Comparison of ENCODE assay signal across 15 cellular contexts in genomic region chr3:88807471-88808090, GRCh38.
DNase-seq lines count a peak whose midpoint lies in the region; ATAC-seq and TF ChIP-seq lines count a peak whose summit lies in the region.
"Had no signal": no experiment of that assay in that cellular context is flagged by ENCODE, and none has a peak within 500 bp of the region (broad histone marks: within the 10 kb centered on the region; RNA-seq: fewer than 3 reads in every experiment).

No MANE protein-coding gene starts in this region.

- H3K9me3 Mint-ChIP-seq in chondrocyte (ENCODE audit: low read depth) (no peaks in the 10 kb centered on the region), immature natural killer cell (peaks cover 2 to 45% (median 25%) of the 10 kb centered on the region in 6 donors)
- H3K9me3 Mint-ChIP-seq: activated CD8-positive, alpha-beta T cell treated with anti-CD3 and anti-CD28 coated beads for 36 hours; type B pancreatic cell had no signal

- no peak overlapping the region for H3K4me3 Mint-ChIP-seq in chondrocyte (ENCODE audit: unreplicated experiment)
- H3K4me3 Mint-ChIP-seq in immature natural killer cell, result no peak overlapping the region
- H3K4me3 Mint-ChIP-seq: activated CD8-positive, alpha-beta T cell treated with anti-CD3 and anti-CD28 coated beads for 36 hours; type B pancreatic cell had no signal

- H3K4me1 Mint-ChIP-seq in chondrocyte (ENCODE audit: low read depth) (peaks cover 33% of the 10 kb centered on the region), immature natural killer cell (no peaks in the 10 kb centered on the region)

- TF ChIP-seq CTCF in A673 (conservative IDR thresholded peaks at IDR 0.05; ENCODE audit: low read depth, low read length), result no peak
- TF ChIP-seq CTCF in chondrocyte (IDR thresholded peaks at IDR 0.05), result no peak

- H3K27ac Mint-ChIP-seq in chondrocyte (ENCODE audit: unreplicated experiment) (peak overlapping the region; percentile 84), immature natural killer cell (no peak overlapping the region)
- H3K27ac Mint-ChIP-seq: activated CD8-positive, alpha-beta T cell treated with anti-CD3 and anti-CD28 coated beads for 36 hours; type B pancreatic cell had no signal

- intact Hi-C loops in A673 (cut with micrococcal nuclease; ENCODE audit: unreplicated experiment), result loop anchor here (5.0 kb wide), 1 partner anchor 585 kb away; no protein-coding TSS in a partner anchor

- H3K36me3 Mint-ChIP-seq in chondrocyte (ENCODE audit: low read depth) (no peaks in the 10 kb centered on the region), immature natural killer cell (peaks cover 0 to 4% (median 3%) of the 10 kb centered on the region in 3 donors)
- H3K36me3 Mint-ChIP-seq: type B pancreatic cell had no signal

- H3K27me3 Mint-ChIP-seq in chondrocyte (ENCODE audit: low read depth) (no peaks in the 10 kb centered on the region), immature natural killer cell (ENCODE audit: low read depth in 3 of 3) (no peaks in the 10 kb centered on the region)
- H3K27me3 Mint-ChIP-seq: activated CD8-positive, alpha-beta T cell treated with anti-CD3 and anti-CD28 coated beads for 36 hours; type B pancreatic cell had no signal

- no peaks in the 10 kb centered on the region for H3K9me3 ChIP-seq in A673 (ENCODE audit: low read depth, low read length, poor library complexity, severe bottlenecking)
- H3K9me3 ChIP-seq: lower lobe of right lung had no signal

- peak; percentile 86 for DNase-seq in A673 (ENCODE audit: low spot score)
- DNase-seq in HS-27A (ENCODE audit: low read depth), result peak; percentile 65
- DNase-seq in chondrocyte (ENCODE audit: low spot score), result no peak
- peak; percentile 59 for DNase-seq in iris pigment epithelial cell (ENCODE audit: low read depth)
- no peak for DNase-seq in activated CD4-positive, alpha-beta T cell treated with anti-CD3 and anti-CD28 coated beads for 4 hours
- DNase-seq in immature natural killer cell, result no peak
- DNase-seq: activated CD8-positive, alpha-beta T cell treated with anti-CD3 and anti-CD28 coated beads for 36 hours; activated effector memory CD4-positive, alpha-beta T cell treated with anti-CD3 and anti-CD28 coated beads, Interleukin-2, amount 50 U/mL, for 16 hours; DMS53; lower lobe of right lung; NCI-H524 treated with DMSO at 0.1 percent for 48 hours; stimulated activated CD8-positive, alpha-beta memory T cell treated with anti-CD3 and anti-CD28 coated beads, Interleukin-4, amount 100 ng/mL, for 48 hours had no signal

- POLR2A ChIA-PET in A673 (lab: Charles Lee; ENCODE audit: low non-redundant PET), result no interaction called here

- H3K27me3 ChIP-seq in A673 (replicated peaks; ENCODE audit: insufficient read depth, low read depth, low read length, poor library complexity), result no peaks in the 10 kb centered on the region

- H3K4me1 ChIP-seq in A673 (ENCODE audit: insufficient read depth, low read length, poor library complexity, severe bottlenecking), result peaks cover 18% of the 10 kb centered on the region
- H3K4me1 ChIP-seq: lower lobe of right lung had no signal

- CTCF ChIA-PET in A673 (lab: Charles Lee), result no interaction called here

- ATAC-seq in HG03280 (IDR thresholded peaks at IDR 0.05; ENCODE audit: unreplicated experiment) (no peak), GM18907 (IDR thresholded peaks at IDR 0.05; ENCODE audit: unreplicated experiment) (no peak)
- ATAC-seq: activated CD8-positive, alpha-beta T cell treated with anti-CD3 and anti-CD28 coated beads for 36 hours; lower lobe of right lung had no signal

- BruUV-seq in A673 (replicated peaks; lab: Mats Ljungman, UMichigan), result no TSS peak

- H3K4me3 ChIP-seq in A673 (ENCODE audit: low read depth, low read length, poor library complexity, severe bottlenecking), result no peak overlapping the region
- H3K4me3 ChIP-seq: lower lobe of right lung had no signal

- peak overlapping the region; percentile 40 for H3K27ac ChIP-seq in A673 (ENCODE audit: low read depth, low read length, poor library complexity, severe bottlenecking)
- H3K27ac ChIP-seq: lower lobe of right lung had no signal

- H3K36me3 ChIP-seq in A673 (ENCODE audit: insufficient read depth, low read length, poor library complexity, severe bottlenecking), result no peaks in the 10 kb centered on the region
- H3K36me3 ChIP-seq: lower lobe of right lung had no signal

Comparison
In these comparisons a context has a peak if more than half of its experiments do, and no peak if none do; other contexts are left out.
1. DNase-seq: peak in A673 (single experiment), HS-27A (single experiment) and iris pigment epithelial cell (single experiment); none in chondrocyte (single experiment), activated CD4-positive, alpha-beta T cell treated with anti-CD3 and anti-CD28 coated beads for 4 hours (0 of 2) and immature natural killer cell (0 of 3).